ENCODE assay signal across 9 cellular contexts in genomic region chr22:44180706-44181032, GRCh38. TPM values are rescaled to one million over a fixed set of nuclear protein-coding genes. Genes with fewer than 3 reads are reported as not detected.
DNase-seq lines count a peak whose midpoint lies in the region; ATAC-seq and TF ChIP-seq lines count a peak whose summit lies in the region.
"Had no signal": no experiment of that assay in that cellular context is flagged by ENCODE, and none has a peak within 500 bp of the region (broad histone marks: within the 10 kb centered on the region; RNA-seq: fewer than 3 reads in every experiment).

PARVG (plus strand) TSS chr22:44180925; CDS start chr22:44183330, 2,405 bp downstream.

- TF ChIP-seq POLR2A in gastroesophageal sphincter (IDR thresholded peaks at IDR 0.05), result no peak

- H3K4me3 ChIP-seq in gastroesophageal sphincter (peak within 1 kb of the TSS in 1 of 2 donors; percentile 39), subcutaneous abdominal adipose tissue (ENCODE audit: low read depth in 1 of 5, low read length in 5 of 5) (peak within 1 kb of the TSS in 4 of 5 donors; percentile 27 to 59 (median 42))

- POLR2A ChIA-PET in GM10248 (lab: Yijun Ruan, JAX), result interaction anchor here (1.1 to 1.8 kb wide), 3 partner anchors 8 to 154 kb away, joined by 3 to 7 read pairs (median 3); no protein-coding TSS in a partner anchor

- H3K27ac ChIP-seq in gastroesophageal sphincter (peak within 1 kb of the TSS in 3 of 4 donors; percentile 11 to 66 (median 15)), subcutaneous abdominal adipose tissue (ENCODE audit: low read depth, low read length) (no peak within 1 kb of the TSS)
- H3K27ac ChIP-seq: epithelial cell of prostate had no signal

- TF ChIP-seq CTCF in GM10248 (IDR thresholded peaks at IDR 0.05; ENCODE audit: control extremely low read depth, extremely low read depth, low read depth, missing control alignments), result no peak
- TF ChIP-seq CTCF in gastroesophageal sphincter (IDR thresholded peaks at IDR 0.05), result no peak

- no peaks in the 10 kb centered on the region for H3K36me3 ChIP-seq in gastroesophageal sphincter
- peaks cover 0 to 4% (median 0%) of the 10 kb centered on the region in 5 donors for H3K36me3 ChIP-seq in subcutaneous abdominal adipose tissue (ENCODE audit: control insufficient read depth in 5 of 5, insufficient read depth in 5 of 5, low read length in 5 of 5)

- TF ChIP-seq EP300 in gastroesophageal sphincter (IDR thresholded peaks at IDR 0.05), result no peak

- peak within 1 kb of the TSS in 3 of 5 donors; percentile 62 to 72 (median 68) for H3K9ac ChIP-seq in subcutaneous abdominal adipose tissue (ENCODE audit: low read length in 5 of 5)

- DNase-seq in GM10248 (ENCODE audit: extremely low spot score) (peak; percentile 84), T-helper 9 cell (peak; percentile 24), superior temporal gyrus (ENCODE audit: extremely low spot score) (no peak), NCI-H524 (lab: John Stamatoyannopoulos, UW) (no peak), DMS153 treated with DMSO at 0.1 percent for 48 hours (lab: John Stamatoyannopoulos, UW; ENCODE audit: unreplicated experiment) (no peak)

- H3K9me3 ChIP-seq in gastroesophageal sphincter, result no peaks in the 10 kb centered on the region
- no peaks in the 10 kb centered on the region for H3K9me3 ChIP-seq in subcutaneous abdominal adipose tissue (ENCODE audit: control insufficient read depth in 5 of 5, low read length in 5 of 5)

- peaks cover 34% of the 10 kb centered on the region for H3K27me3 ChIP-seq in gastroesophageal sphincter
- H3K27me3 ChIP-seq in subcutaneous abdominal adipose tissue (ENCODE audit: control insufficient read depth in 5 of 5, insufficient read depth in 4 of 5, low read length in 5 of 5), result peaks cover 19 to 42% (median 31%) of the 10 kb centered on the region in 5 donors

- H3K4me1 ChIP-seq in gastroesophageal sphincter (no peaks in the 10 kb centered on the region), subcutaneous abdominal adipose tissue (ENCODE audit: control insufficient read depth in 5 of 5, insufficient read depth in 5 of 5, low read length in 5 of 5) (peaks cover 0 to 22% (median 0%) of the 10 kb centered on the region in 5 donors)

- WGBS in gastroesophageal sphincter (ENCODE audit: low coverage in 1 of 2), 2 donors, result 65 to 67% methylated on average over 5 of the region's 5 CpGs

- ATAC-seq in HG02798 (IDR thresholded peaks at IDR 0.05; ENCODE audit: poor library complexity, unreplicated experiment), result peak; percentile 56
- no peak for ATAC-seq in gastroesophageal sphincter

- CTCF ChIA-PET in GM10248 (lab: Yijun Ruan, JAX), result interaction anchor here (1.3 to 2.2 kb wide), 5 partner anchors 12 to 446 kb away, joined by 3 to 9 read pairs (median 6); no protein-coding TSS in a partner anchor

RNA-seq across cellular contexts. Expression of gene PARVG, which starts in this region (rescaled TPM):
- total RNA-seq in gastroesophageal sphincter, result 10 to 100 TPM in 2 of 4 donors, 1 to 10 TPM in 2; 7.0 to 18.2 (median 11.3) TPM

Comparison
In these comparisons a context has a peak if more than half of its experiments do, and no peak if none do; other contexts are left out.
1. DNase-seq: peak in GM10248 (single experiment) and T-helper 9 cell (single experiment); none in superior temporal gyrus (single experiment), NCI-H524 (0 of 2) and DMS153 treated with DMSO at 0.1 percent for 48 hours (single experiment).